In genomic region chr12:113365639-113366395, GRCh38 we compare ENCODE assay signal across 16 cellular contexts. TPM values are rescaled to one million over a fixed set of nuclear protein-coding genes. Genes with fewer than 3 reads are reported as not detected.
A peak's percentile ranks its signal among the peaks of the same experiment; 100 is the strongest.
DNase-seq lines count a peak whose midpoint lies in the region; ATAC-seq and TF ChIP-seq lines count a peak whose summit lies in the region.
"Had no signal": no experiment of that assay in that cellular context is flagged by ENCODE, and none has a peak within 500 bp of the region (broad histone marks: within the 10 kb centered on the region; RNA-seq: fewer than 3 reads in every experiment).

No MANE protein-coding gene starts in this region.

- no peak for DNase-seq in Right ventricle myocardium superior
- DNase-seq in cardiac septum (ENCODE audit: low spot score) = no peak
- DNase-seq in left ventricle myocardium inferior = no peak
- no peak for DNase-seq in psoas muscle
- no peak for DNase-seq in activated CD4-positive, alpha-beta T cell treated with anti-CD3 and anti-CD28 coated beads for 36 hours
- DNase-seq in stimulated activated naive CD4-positive, alpha-beta T cell treated with Interleukin-2 at 50 U/mL for 16 hours (lab: John Stamatoyannopoulos, UW) = no peak
- DNase-seq: 8988T; AML-193; Caco-2; CD8-positive, alpha-beta memory T cell; DMS53; GF-D8; GOT3; H9 had no signal

- intact Hi-C loops in Right ventricle myocardium superior (cut with DNase I) = no loop called here
- intact Hi-C loops in cardiac septum (cut with DNase I) = no loop called here
- intact Hi-C loops in left ventricle myocardium inferior (cut with micrococcal nuclease) = no loop called here
- intact Hi-C loops in psoas muscle (cut with DNase I) = loop anchor here in 1 of 2 donors (10.0 kb wide), 1 partner anchor 181 kb away; the partner anchor contains the start of genes DDX54 and RITA1
- intact Hi-C loops in activated CD4-positive, alpha-beta T cell treated with anti-CD3 and anti-CD28 coated beads for 36 hours (cut with DNase I, micrococcal nuclease) = no loop called here

- POLR2A ChIA-PET in activated CD4-positive, alpha-beta T cell treated with anti-CD3 and anti-CD28 coated beads for 36 hours (lab: Charles Lee) = no interaction called here

- H3K27ac ChIP-seq in left ventricle myocardium inferior (replicated peaks) = peak overlapping the region; percentile 71
- H3K27ac ChIP-seq in psoas muscle = peak overlapping the region; percentile 56
- H3K27ac ChIP-seq: BLaER1 had no signal

- H3K4me1 Mint-ChIP-seq in activated CD4-positive, alpha-beta T cell treated with anti-CD3 and anti-CD28 coated beads for 36 hours = peaks cover 6% of the 10 kb centered on the region

- ATAC-seq in Right ventricle myocardium superior (ENCODE audit: poor library complexity) (peak; percentile 55), psoas muscle (peak in 2 of 4 donors; percentile 36 to 65), HG02588 (IDR thresholded peaks at IDR 0.05; ENCODE audit: unreplicated experiment) (no peak)
- ATAC-seq in activated CD4-positive, alpha-beta T cell treated with anti-CD3 and anti-CD28 coated beads for 36 hours = no peak

- WGBS in psoas muscle, 3 donors = 40 to 59% (median 52%) methylated on average over 7 of the region's 7 CpGs

- CTCF ChIA-PET in activated CD4-positive, alpha-beta T cell treated with anti-CD3 and anti-CD28 coated beads for 36 hours (lab: Charles Lee) = no interaction called here

- H3K9me3 ChIP-seq in left ventricle myocardium inferior (replicated peaks) = no peaks in the 10 kb centered on the region
- no peaks in the 10 kb centered on the region for H3K9me3 ChIP-seq in psoas muscle
- H3K9me3 ChIP-seq: BLaER1, Caco-2 had no signal

- no peaks in the 10 kb centered on the region for H3K27me3 ChIP-seq in left ventricle myocardium inferior (ENCODE audit: low read depth)
- no peaks in the 10 kb centered on the region for H3K27me3 ChIP-seq in psoas muscle (ENCODE audit: insufficient read depth in 3 of 3, low read length in 2 of 3)
- H3K27me3 ChIP-seq: BLaER1 had no signal

- H3K36me3 Mint-ChIP-seq in activated CD4-positive, alpha-beta T cell treated with anti-CD3 and anti-CD28 coated beads for 36 hours (ENCODE audit: low read depth) = peaks cover 3% of the 10 kb centered on the region

- H3K9me3 Mint-ChIP-seq in activated CD4-positive, alpha-beta T cell treated with anti-CD3 and anti-CD28 coated beads for 36 hours (ENCODE audit: low read depth) = no peaks in the 10 kb centered on the region
- H3K9me3 Mint-ChIP-seq: CD8-positive, alpha-beta memory T cell; H9 had no signal

- H3K4me1 ChIP-seq in left ventricle myocardium inferior = peaks cover 36% of the 10 kb centered on the region
- peaks cover 18% of the 10 kb centered on the region for H3K4me1 ChIP-seq in psoas muscle
- H3K4me1 ChIP-seq: Caco-2 had no signal

- no peak for TF ChIP-seq CTCF in left ventricle myocardium inferior (IDR thresholded peaks at IDR 0.05; ENCODE audit: borderline replicate concordance)
- no peak for TF ChIP-seq CTCF in psoas muscle (IDR thresholded peaks at IDR 0.05)

- H3K4me3 ChIP-seq in left ventricle myocardium inferior (no peak overlapping the region), psoas muscle (no peak overlapping the region)
- H3K4me3 ChIP-seq: BLaER1 had no signal

- no peak overlapping the region for H3K4me3 Mint-ChIP-seq in activated CD4-positive, alpha-beta T cell treated with anti-CD3 and anti-CD28 coated beads for 36 hours
- H3K4me3 Mint-ChIP-seq: H9 had no signal

- H3K36me3 ChIP-seq in left ventricle myocardium inferior (peaks cover 17% of the 10 kb centered on the region), psoas muscle (ENCODE audit: insufficient read depth in 1 of 2, low read depth in 1 of 2) (peaks cover 0 to 16% of the 10 kb centered on the region in 2 donors)
- H3K36me3 ChIP-seq: BLaER1 had no signal

- no peak overlapping the region for H3K27ac Mint-ChIP-seq in activated CD4-positive, alpha-beta T cell treated with anti-CD3 and anti-CD28 coated beads for 36 hours

- H3K27me3 Mint-ChIP-seq in activated CD4-positive, alpha-beta T cell treated with anti-CD3 and anti-CD28 coated beads for 36 hours = no peaks in the 10 kb centered on the region

RNA-seq across cellular contexts. Expression of gene PLBD2, which starts 7.4 kb away (rescaled TPM):
- total RNA-seq in Right ventricle myocardium superior (40.2 TPM), cardiac septum (30.8 TPM), left ventricle myocardium inferior (28.9 TPM), psoas muscle (10 to 100 TPM; 15.7 to 21.4 (median 20.1) TPM)
- polyA plus RNA-seq in psoas muscle = 10 to 100 TPM in 1 of 3 donors, 1 to 10 TPM in 2; 5.2 to 14.0 (median 8.3) TPM
- total RNA-seq in activated CD4-positive, alpha-beta T cell treated with anti-CD3 and anti-CD28 coated beads for 36 hours = 10 to 100 TPM; 13.7 to 17.3 TPM

RNA-seq across cellular contexts. Expression of gene SLC8B1, which starts 30.9 kb away (rescaled TPM):
- total RNA-seq in Right ventricle myocardium superior (12.3 TPM), cardiac septum (11.0 TPM), left ventricle myocardium inferior (9.2 TPM), psoas muscle (10 to 100 TPM in 1 of 4 donors, 1 to 10 TPM in 3; 7.6 to 10.3 (median 9.5) TPM)
- 1 to 10 TPM; 5.7 to 9.6 (median 5.7) TPM for polyA plus RNA-seq in psoas muscle
- 10 to 100 TPM; 17.9 to 19.4 TPM for total RNA-seq in activated CD4-positive, alpha-beta T cell treated with anti-CD3 and anti-CD28 coated beads for 36 hours

RNA-seq across cellular contexts. Expression of gene SDS, which starts 37.9 kb away (rescaled TPM):
- total RNA-seq in Right ventricle myocardium superior (not detected), cardiac septum (0.81 TPM), left ventricle myocardium inferior (not detected), psoas muscle (under 1 TPM in 2 of 4 donors, not detected in 2; 0.63 to 0.91 TPM)
- polyA plus RNA-seq in psoas muscle = under 1 TPM in 2 of 3 donors, not detected in 1; 0.05 to 0.13 TPM
- not detected for total RNA-seq in activated CD4-positive, alpha-beta T cell treated with anti-CD3 and anti-CD28 coated beads for 36 hours
- total RNA-seq: Caco-2, H9 had no signal
- polyA plus RNA-seq: CD8-positive, alpha-beta memory T cell had no signal

RNA-seq across cellular contexts. Expression of gene SDSL, which starts 56.4 kb away (rescaled TPM):
- total RNA-seq in Right ventricle myocardium superior (6.3 TPM), cardiac septum (11.5 TPM), left ventricle myocardium inferior (13.3 TPM), psoas muscle (1 to 10 TPM in 2 of 4 donors, under 1 TPM in 2; 0.89 to 6.0 (median 2.2) TPM)
- 1 to 10 TPM in 1 of 3 donors, under 1 TPM in 2; 0.48 to 2.1 (median 0.53) TPM for polyA plus RNA-seq in psoas muscle
- 1 to 10 TPM; 1.5 to 3.9 TPM for total RNA-seq in activated CD4-positive, alpha-beta T cell treated with anti-CD3 and anti-CD28 coated beads for 36 hours
- polyA plus RNA-seq: CD8-positive, alpha-beta memory T cell had no signal
